1 cellular context compared by ENCODE assay signal in genomic region chr5:66113160-66113559, GRCh38.
TF ChIP-seq lines count a peak whose summit lies in the region.

No MANE protein-coding gene starts in this region.

TF ChIP-seq in GM23338, 12 proteins besides CTCF, POLR2A, EP300 and RAD21:
- TF ChIP-seq REST (IDR thresholded peaks at IDR 0.05; ENCODE audit: unreplicated experiment), result no peak
- no peak for TF ChIP-seq EZH2phosphoT487 (IDR thresholded peaks at IDR 0.05; ENCODE audit: unreplicated experiment)
